ENCODE assay signal across 14 cellular contexts in the genomic region with DNA sequence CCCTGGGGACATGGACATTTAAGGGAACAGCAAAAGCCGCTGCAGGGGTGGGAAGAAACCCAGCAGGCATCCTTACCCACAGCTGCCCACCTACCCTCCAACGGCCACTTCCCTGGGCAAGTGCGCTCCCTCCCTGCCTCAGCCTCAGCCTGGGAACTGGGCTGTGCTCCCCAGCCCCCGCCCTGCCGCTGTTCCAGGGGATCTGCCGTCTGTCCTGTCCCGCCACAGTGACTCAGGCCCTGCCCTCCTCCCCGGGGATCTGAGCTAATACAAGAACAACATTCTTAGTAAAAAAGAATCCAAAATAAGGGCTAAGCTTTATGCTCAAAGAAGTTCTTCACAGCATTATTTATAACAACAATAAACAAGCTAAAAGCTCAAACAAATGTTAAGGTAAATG. TPM values are rescaled to one million over a fixed set of nuclear protein-coding genes. Genes with fewer than 3 reads are reported as not detected.
A peak's percentile ranks its signal among the peaks of the same experiment; 100 is the strongest.
DNase-seq lines count a peak whose midpoint lies in the region; ATAC-seq and TF ChIP-seq lines count a peak whose summit lies in the region.
"Had no signal": no experiment of that assay in that cellular context is flagged by ENCODE, and none has a peak within 500 bp of the region (broad histone marks: within the 10 kb centered on the region; RNA-seq: fewer than 3 reads in every experiment).

No MANE protein-coding gene starts in this region.

- no peaks in the 10 kb centered on the region for H3K9me3 ChIP-seq in T-helper 17 cell (ENCODE audit: control insufficient read depth, low read length, poor library complexity, severe bottlenecking)
- H3K9me3 ChIP-seq in CD8-positive, alpha-beta T cell (ENCODE audit: low read length), result no peaks in the 10 kb centered on the region
- H3K9me3 ChIP-seq: gastroesophageal sphincter had no signal

- peaks cover 12% of the 10 kb centered on the region for H3K4me1 Mint-ChIP-seq in T-helper 17 cell
- no peaks in the 10 kb centered on the region for H3K4me1 Mint-ChIP-seq in mesothelial cell of epicardium
- H3K4me1 Mint-ChIP-seq in CD8-positive, alpha-beta T cell (ENCODE audit: low read depth), result peaks cover 16% of the 10 kb centered on the region

- no peak overlapping the region for H3K27ac ChIP-seq in CD8-positive, alpha-beta T cell (ENCODE audit: low read depth, low read length)
- H3K27ac ChIP-seq: gastroesophageal sphincter had no signal

- peaks cover 15% of the 10 kb centered on the region for H3K4me1 ChIP-seq in CD8-positive, alpha-beta T cell (ENCODE audit: insufficient read depth, low read length)

- H3K27ac Mint-ChIP-seq in T-helper 17 cell (peak overlapping the region; percentile 21), mesothelial cell of epicardium (no peak overlapping the region)
- no peak overlapping the region for H3K27ac Mint-ChIP-seq in CD8-positive, alpha-beta T cell

- no peaks in the 10 kb centered on the region for H3K36me3 Mint-ChIP-seq in T-helper 17 cell (ENCODE audit: low read depth)
- no peaks in the 10 kb centered on the region for H3K36me3 Mint-ChIP-seq in mesothelial cell of epicardium
- no peaks in the 10 kb centered on the region for H3K36me3 Mint-ChIP-seq in CD8-positive, alpha-beta T cell

- H3K36me3 ChIP-seq in CD8-positive, alpha-beta T cell (ENCODE audit: insufficient read depth, low read length), result no peaks in the 10 kb centered on the region
- H3K36me3 ChIP-seq: gastroesophageal sphincter had no signal

- intact Hi-C loops in Right ventricle myocardium superior (cut with DNase I), result no loop called here
- intact Hi-C loops in sciatic nerve (cut with DNase I), result no loop called here
- intact Hi-C loops in CD8-positive, alpha-beta T cell (cut with DNase I, micrococcal nuclease), result no loop called here

- H3K27me3 Mint-ChIP-seq in T-helper 17 cell (peaks cover 24% of the 10 kb centered on the region), mesothelial cell of epicardium (ENCODE audit: low read depth) (peaks cover 35% of the 10 kb centered on the region)
- no peaks in the 10 kb centered on the region for H3K27me3 Mint-ChIP-seq in CD8-positive, alpha-beta T cell (ENCODE audit: low read depth)

- no peak for TF ChIP-seq CTCF in mesothelial cell of epicardium (IDR thresholded peaks at IDR 0.05; ENCODE audit: unreplicated experiment)
- TF ChIP-seq CTCF in CD8-positive, alpha-beta T cell (IDR thresholded peaks at IDR 0.05), result no peak

- peak; percentile 51 for DNase-seq in GM03348 (ENCODE audit: low spot score)
- DNase-seq in T-helper 17 cell, result no peak
- DNase-seq in Right ventricle myocardium superior, result peak; percentile 87
- no peak for DNase-seq in sciatic nerve (ENCODE audit: low spot score)
- no peak for DNase-seq in mesothelial cell of epicardium (ENCODE audit: low spot score in 2 of 2, unreplicated experiment in 2 of 2)
- no peak for DNase-seq in CD8-positive, alpha-beta T cell
- no peak for DNase-seq in putamen (ENCODE audit: low spot score)
- no peak for DNase-seq in hippocampal formation (lab: John Stamatoyannopoulos, UW)
- DNase-seq: activated CD4-positive, alpha-beta T cell treated with anti-CD3 and anti-CD28 coated beads for 48 hours; activated naive CD4-positive, alpha-beta T cell; AML-193; Calu3; cortex of kidney had no signal

- POLR2A ChIA-PET in CD8-positive, alpha-beta T cell (lab: Charles Lee), result no interaction called here

- no peaks in the 10 kb centered on the region for H3K27me3 ChIP-seq in CD8-positive, alpha-beta T cell (ENCODE audit: insufficient read depth, low read length)

- CTCF ChIA-PET in CD8-positive, alpha-beta T cell (lab: Charles Lee), result interaction anchor here (4.1 kb wide), 1 partner anchor 12 kb away, joined by 34 read pairs; no protein-coding TSS in a partner anchor

- no peak overlapping the region for H3K4me3 ChIP-seq in CD8-positive, alpha-beta T cell (ENCODE audit: low read depth, low read length)
- H3K4me3 ChIP-seq: gastroesophageal sphincter had no signal

- H3K9me3 Mint-ChIP-seq in mesothelial cell of epicardium, result no peaks in the 10 kb centered on the region
- no peaks in the 10 kb centered on the region for H3K9me3 Mint-ChIP-seq in CD8-positive, alpha-beta T cell

- ATAC-seq in T-helper 17 cell (no peak), Right ventricle myocardium superior (ENCODE audit: poor library complexity) (peak; percentile 47), sciatic nerve (peak; percentile 73)
- ATAC-seq in CD8-positive, alpha-beta T cell, result no peak
- ATAC-seq: gastroesophageal sphincter had no signal

- no peak overlapping the region for H3K4me3 Mint-ChIP-seq in T-helper 17 cell
- no peak overlapping the region for H3K4me3 Mint-ChIP-seq in mesothelial cell of epicardium
- no peak overlapping the region for H3K4me3 Mint-ChIP-seq in CD8-positive, alpha-beta T cell

RNA-seq across cellular contexts. Expression of a gene that starts 7.4 kb away (rescaled TPM):
- total RNA-seq in T-helper 17 cell, result 100 to 1,000 TPM; 114 to 128 TPM
- total RNA-seq in Right ventricle myocardium superior, result 78.6 TPM
- total RNA-seq in sciatic nerve, result 77.5 TPM
- total RNA-seq in mesothelial cell of epicardium, result 39.9 to 42.4 TPM (median 41.7 TPM) in 3 replicates
- total RNA-seq in CD8-positive, alpha-beta T cell, result 10 to 100 TPM; 71.2 to 79.0 TPM

Comparison
In these comparisons a context has a peak if more than half of its experiments do, and no peak if none do; other contexts are left out.
1. DNase-seq: peak in GM03348 (single experiment) and Right ventricle myocardium superior (single experiment); none in T-helper 17 cell (0 of 3), sciatic nerve (single experiment), mesothelial cell of epicardium (0 of 2), CD8-positive, alpha-beta T cell (0 of 7), putamen (single experiment) and hippocampal formation (0 of 2).
2. ATAC-seq: peak in Right ventricle myocardium superior (single experiment) and sciatic nerve (single experiment); none in T-helper 17 cell (single experiment) and CD8-positive, alpha-beta T cell (single experiment).